28 cellular contexts compared by ENCODE assay signal in genomic region chr2:107384426-107384825, GRCh38.
"Had no signal": no experiment of that assay in that cellular context is flagged by ENCODE, and none has a peak within 500 bp of the region (broad histone marks: within the 10 kb centered on the region; RNA-seq: fewer than 3 reads in every experiment).

No MANE protein-coding gene starts in this region.

- H3K36me3 ChIP-seq: ascending aorta, breast epithelium, cardiac muscle cell, colonic mucosa, esophagus squamous epithelium, gastroesophageal sphincter had no signal

- H3K4me1 ChIP-seq: ascending aorta, breast epithelium, colonic mucosa, gastroesophageal sphincter had no signal

- ATAC-seq: activated naive CD4-positive, alpha-beta T cell treated with anti-CD3 and anti-CD28 coated beads, Interleukin-2, amount 50 U/mL, for 72 hours; activated T-cell treated with anti-CD3 and anti-CD28 coated beads, Interleukin-2, amount 50 U/mL, for 72 hours; gastroesophageal sphincter had no signal

- DNase-seq: activated CD4-positive, alpha-beta memory T cell treated with anti-CD3 and anti-CD28 coated beads, Interleukin-2, amount 10 ng/mL, durations not matched to agents 7 days and 5 days; activated CD4-positive, alpha-beta T cell treated with anti-CD3 and anti-CD28 coated beads for 1 hour; activated CD4-positive, alpha-beta T cell treated with anti-CD3 and anti-CD28 coated beads for 4 hours; activated CD4-positive, alpha-beta T cell treated with anti-CD3 and anti-CD28 coated beads, Interleukin-2, amount 10 ng/mL, durations not matched to agents 7 days and 5 days; activated CD4-positive, alpha-beta T cell treated with anti-CD3 and anti-CD28 coated beads, Interleukin-2, amount 50 U/mL, for 4 hours; activated CD4-positive, CD25-positive, alpha-beta regulatory T cell; activated CD8-positive, alpha-beta memory T cell treated with anti-CD3 and anti-CD28 coated beads, Interleukin-2, amount 50 U/mL, for 48 hours; activated gamma-delta T cell; activated naive CD4-positive, alpha-beta T cell; activated naive CD4-positive, alpha-beta T cell treated with anti-CD3 and anti-CD28 coated beads, Interleukin-2, amount 10 ng/mL, durations not matched to agents 7 days and 5 days; activated naive CD8-positive, alpha-beta T cell treated with anti-CD3 and anti-CD28 coated beads, Interleukin-2, amount 10 ng/mL, durations not matched to agents 7 days and 5 days; activated T-cell treated with anti-CD3 and anti-CD28 coated beads for 4 hours; activated T-cell treated with anti-CD3 and anti-CD28 coated beads, Interleukin-2, amount 50 U/mL, for 24 hours; activated T-cell treated with anti-CD3 and anti-CD28 coated beads, Interleukin-2, amount 50 U/mL, for 72 hours; central memory CD4-positive, alpha-beta T cell; cerebellar nuclear complex; colonic mucosa; effector CD8-positive, alpha-beta T cell; esophagus squamous epithelium; foreskin melanocyte; head of caudate nucleus; T-helper 2 cell had no signal

- H3K9me3 ChIP-seq: ascending aorta, colonic mucosa, esophagus squamous epithelium, gastroesophageal sphincter had no signal

- H3K27me3 ChIP-seq: ascending aorta, breast epithelium, cardiac muscle cell, colonic mucosa, esophagus squamous epithelium, gastroesophageal sphincter had no signal

- H3K4me3 ChIP-seq: ascending aorta, breast epithelium, cardiac muscle cell, colonic mucosa, esophagus squamous epithelium, gastroesophageal sphincter had no signal

- H3K27ac ChIP-seq: ascending aorta, breast epithelium, cardiac muscle cell, colonic mucosa, epithelial cell of prostate, esophagus squamous epithelium, gastroesophageal sphincter had no signal
